ENCODE assay signal across 17 cellular contexts in genomic region chr20:17024513-17025105, GRCh38.
DNase-seq lines count a peak whose midpoint lies in the region; ATAC-seq, FAIRE-seq and TF ChIP-seq lines count a peak whose summit lies in the region.
"Had no signal": no experiment of that assay in that cellular context is flagged by ENCODE, and none has a peak within 500 bp of the region (broad histone marks: within the 10 kb centered on the region; RNA-seq: fewer than 3 reads in every experiment).

No MANE protein-coding gene starts in this region.

- H3K9me3 ChIP-seq in HepG2 (ENCODE audit: low read length): no peaks in the 10 kb centered on the region
- no peaks in the 10 kb centered on the region for H3K9me3 ChIP-seq in right lobe of liver
- H3K9me3 ChIP-seq: esophagus squamous epithelium, HAP-1 had no signal

- no peak for TF ChIP-seq RAD21 in HepG2 (CRISPR knock-in tag; IDR thresholded peaks at IDR 0.05)

- H3K4me3 ChIP-seq in HepG2 (replicated peaks in 1 of 3; ENCODE audit: insufficient read depth in 1 of 3, low read depth in 2 of 3, low read length in 3 of 3): no peak overlapping the region
- H3K4me3 ChIP-seq in right lobe of liver: no peak overlapping the region
- peak overlapping the region; percentile 48 for H3K4me3 ChIP-seq in WI38 (ENCODE audit: low read depth, low read length)
- H3K4me3 ChIP-seq: esophagus squamous epithelium, HAP-1, upper lobe of left lung had no signal

- no peak overlapping the region for H3K9ac ChIP-seq in HepG2 (ENCODE audit: insufficient read depth, low read depth, low read length)

- H3K79me2 ChIP-seq in HepG2 (ENCODE audit: insufficient read depth, low read length): no peaks in the 10 kb centered on the region

- no peaks in the 10 kb centered on the region for H4K20me1 ChIP-seq in HepG2 (ENCODE audit: insufficient read depth, low read length)

- H2AFZ ChIP-seq in HepG2 (ENCODE audit: low read length): no peak overlapping the region

- TF ChIP-seq CTCF in HepG2 (CRISPR knock-in tag; IDR thresholded peaks at IDR 0.05) (no peak), right lobe of liver (IDR thresholded peaks at IDR 0.05) (no peak), WI38 (IDR thresholded peaks at IDR 0.05; ENCODE audit: low read depth, low read length) (no peak)

- no peaks in the 10 kb centered on the region for H3K36me3 ChIP-seq in HepG2 (replicated peaks in 1 of 2; ENCODE audit: control insufficient read depth in 1 of 2, insufficient read depth in 2 of 2, low read length in 2 of 2)
- H3K36me3 ChIP-seq in right lobe of liver: no peaks in the 10 kb centered on the region
- H3K36me3 ChIP-seq: esophagus squamous epithelium, HAP-1, upper lobe of left lung had no signal

- ATAC-seq in HepG2 (peak; percentile 69; the same call in 2 of the 3 replicates), right lobe of liver (no peak)

- H3K27ac ChIP-seq in HepG2 (ENCODE audit: extremely low read length, insufficient read depth, low read length): no peak overlapping the region
- H3K27ac ChIP-seq in right lobe of liver: no peak overlapping the region
- H3K27ac ChIP-seq: esophagus squamous epithelium, upper lobe of left lung had no signal

- no peak overlapping the region for H3K4me2 ChIP-seq in HepG2 (ENCODE audit: low read depth, low read length)

- no peaks in the 10 kb centered on the region for H3K4me1 ChIP-seq in HepG2 (ENCODE audit: insufficient read depth, low read length)
- no peaks in the 10 kb centered on the region for H3K4me1 ChIP-seq in right lobe of liver
- H3K4me1 ChIP-seq: esophagus squamous epithelium, HAP-1 had no signal

- TF ChIP-seq POLR2A in HepG2 (IDR thresholded peaks at IDR 0.05; ENCODE audit: insufficient read depth in 1 of 2, low read depth in 2 of 2, low read length in 2 of 2) (no peak), right lobe of liver (IDR thresholded peaks at IDR 0.05) (no peak)

- WGBS in HepG2 (ENCODE audit: low lambda C conversion rate): 5% methylated on average over 5 of the region's 5 CpGs
- 26% methylated on average over 5 of the region's 5 CpGs for WGBS in right lobe of liver (ENCODE audit: insufficient coverage, low coverage, low lambda C conversion rate, missing lambda C conversion rate)

- CTCF ChIA-PET in HepG2 (lab: Yijun Ruan, JAX; ENCODE audit: low intra/inter-chr PET ratio, low total read pairs): no interaction called here

- POLR2A ChIA-PET in HepG2 (lab: Yijun Ruan, JAX): no interaction called here

- no peak for FAIRE-seq in HepG2 (lab: Jason Lieb, UNC)
- peak; percentile 48 for FAIRE-seq in urothelium cell line (lab: Jason Lieb, UNC)
- FAIRE-seq: A204.1, GM12892, islet of Langerhans had no signal

- no TSS peak for BruUV-seq in HepG2 (replicated peaks; lab: Mats Ljungman, UMichigan)

- TF ChIP-seq EP300 in HepG2 (IDR thresholded peaks at IDR 0.05; ENCODE audit: low read depth in 2 of 2, low read length in 2 of 2): no peak
- peak; percentile 29; the same call in 1 of the 2 replicates for TF ChIP-seq EP300 in HepG2 (CRISPR knock-in tag; IDR thresholded peaks at IDR 0.05; ENCODE audit: borderline replicate concordance)

- in situ Hi-C loops in HepG2 (cut with HindIII; ENCODE audit: extremely low pct_ligation_motif_present, low pct_unique_long_range_greater_than_20kb): no loop called here

- intact Hi-C loops in HepG2 (cut with micrococcal nuclease; ENCODE audit: unreplicated experiment): loop anchor here (10.0 kb wide), 1 partner anchor 710 kb away; no protein-coding TSS in a partner anchor
- intact Hi-C loops in right lobe of liver (cut with DNase I): no loop called here

- H3K27me3 ChIP-seq in HepG2 (ENCODE audit: control insufficient read depth in 1 of 2, insufficient read depth in 2 of 2, low read length in 2 of 2) (no peaks in the 10 kb centered on the region), right lobe of liver (no peaks in the 10 kb centered on the region)
- H3K27me3 ChIP-seq: esophagus squamous epithelium, upper lobe of left lung had no signal

- peak; percentile 84 for DNase-seq in HepG2 (ENCODE audit: low spot score)
- no peak for DNase-seq in right lobe of liver
- DNase-seq in kidney glomerular epithelial cell (lab: John Stamatoyannopoulos, UW): peak; percentile 85
- peak; percentile 85 for DNase-seq in urothelium cell line (ENCODE audit: low spot score)
- no peak for DNase-seq in NCI-H526 treated with DMSO at 0.1 percent for 48 hours (lab: John Stamatoyannopoulos, UW)
- no peak for DNase-seq in OCI-M2 (lab: John Stamatoyannopoulos, UW; ENCODE audit: unreplicated experiment)
- no peak for DNase-seq in COR-L47 (lab: John Stamatoyannopoulos, UW)
- DNase-seq: activated naive CD4-positive, alpha-beta T cell treated with anti-CD3 and anti-CD28 coated beads, Interleukin-2, amount 10 ng/mL, durations not matched to agents 7 days and 5 days; esophagus squamous epithelium; NCI-H1436; NCI-H446 treated with DMSO at 0.1 percent for 48 hours had no signal

TF ChIP-seq in HepG2, 621 proteins besides CTCF, POLR2A, EP300 and RAD21:
- TF ChIP-seq SMC3 (IDR thresholded peaks at IDR 0.05; ENCODE audit: low read length) (no peak), ZNF749 (CRISPR knock-in tag; IDR thresholded peaks at IDR 0.05; ENCODE audit: borderline replicate concordance) (no peak), FOSL2 (CRISPR knock-in tag; IDR thresholded peaks at IDR 0.05) (peak; percentile 80), NFE2L2 (IDR thresholded peaks at IDR 0.05; ENCODE audit: low read length) (peak; percentile 30; the same call in 1 of the 2 replicates), GPBP1L1 (CRISPR knock-in tag; IDR thresholded peaks at IDR 0.05) (no peak), TCF7 (IDR thresholded peaks at IDR 0.05; ENCODE audit: low read depth) (peak; percentile 8; the same call in 1 of the 2 replicates), NFE2 (CRISPR knock-in tag; IDR thresholded peaks at IDR 0.05) (peak; percentile 87), BHLHE40 (IDR thresholded peaks at IDR 0.05; ENCODE audit: low read length) (peak; percentile 44; the same call in 1 of the 2 replicates)

Comparison
In these comparisons a context has a peak if more than half of its experiments do, and no peak if none do; other contexts are left out.
1. DNase-seq: peak in HepG2 (single experiment), kidney glomerular epithelial cell (single experiment) and urothelium cell line (single experiment); none in right lobe of liver (0 of 3), NCI-H526 treated with DMSO at 0.1 percent for 48 hours (single experiment), OCI-M2 (single experiment) and COR-L47 (single experiment).